ENCODE assay signal across 33 cellular contexts in genomic region chr6:113959235-113959634, GRCh38.
"Had no signal": no experiment of that assay in that cellular context is flagged by ENCODE, and none has a peak within 500 bp of the region (broad histone marks: within the 10 kb centered on the region; RNA-seq: fewer than 3 reads in every experiment).

No MANE protein-coding gene starts in this region.

- H3K4me3 ChIP-seq: MG63, PC-9 had no signal

- H3K9me3 Mint-ChIP-seq: activated CD4-positive, alpha-beta T cell treated with anti-CD3 and anti-CD28 coated beads, Interleukin-2, amount 10 ng/mL, durations not matched to agents 24 days and 14 days; activated CD8-positive, alpha-beta T cell treated with anti-CD3 and anti-CD28 coated beads for 36 hours; activated naive CD8-positive, alpha-beta T cell treated with anti-CD3 and anti-CD28 coated beads, Interleukin-2, amount 50 U/mL, for 24 hours; activated T-cell treated with anti-CD3 and anti-CD28 coated beads, Interleukin-2, amount 50 U/mL, for 72 hours; activated T-helper 2 cell treated with anti-CD3 and anti-CD28 coated beads, Interferon-gamma antibody, Interleukin-2, Interleukin-4, amounts not matched to agents 10 μg/mL and 5 μg/mL and 100 μg/mL, durations not matched to agents 14 hours and 24 hours and 36 hours; T-cell had no signal

- H3K4me2 ChIP-seq: PC-9 had no signal

- H3K27me3 Mint-ChIP-seq: activated CD4-positive, alpha-beta T cell treated with anti-CD3 and anti-CD28 coated beads, Interleukin-2, amount 10 ng/mL, durations not matched to agents 24 days and 14 days; activated CD8-positive, alpha-beta T cell treated with anti-CD3 and anti-CD28 coated beads for 36 hours; activated naive CD8-positive, alpha-beta T cell; activated naive CD8-positive, alpha-beta T cell treated with anti-CD3 and anti-CD28 coated beads, Interleukin-2, amount 50 U/mL, for 24 hours; brain; T-cell had no signal

- DNase-seq: activated CD4-positive, alpha-beta T cell treated with anti-CD3 and anti-CD28 coated beads for 1 hour; activated CD4-positive, alpha-beta T cell treated with anti-CD3 and anti-CD28 coated beads, Interleukin-2, amount 10 ng/mL, durations not matched to agents 24 days and 14 days; activated CD4-positive, alpha-beta T cell treated with anti-CD3 and anti-CD28 coated beads, Interleukin-2, amount 50 U/mL, for 4 hours; activated CD4-positive, CD25-positive, alpha-beta regulatory T cell; activated CD8-positive, alpha-beta T cell treated with anti-CD3 and anti-CD28 coated beads for 36 hours; activated gamma-delta T cell; activated naive CD4-positive, alpha-beta T cell treated with Interleukin-2 at 50 U/mL for 16 hours; activated naive CD8-positive, alpha-beta T cell treated with anti-CD3 and anti-CD28 coated beads, Interleukin-2, amount 50 U/mL, for 24 hours; activated T-cell treated with anti-CD3 and anti-CD28 coated beads, Interleukin-2, amount 50 U/mL, for 1 hour; activated T-cell treated with anti-CD3 and anti-CD28 coated beads, Interleukin-2, amount 50 U/mL, for 72 hours; anterior cingulate cortex; central memory CD4-positive, alpha-beta T cell; Karpas-422; MG63; NCI-H1048; NCI-H1436 treated with DMSO at 0.1 percent for 48 hours; NCI-H1694 treated with DMSO at 0.1 percent for 48 hours; NCI-H2029; NCI-H345; NCI-H524 treated with DMSO at 0.1 percent for 48 hours; NK-92 treated with Interleukin-12 subunit alpha and Interleukin-12 subunit beta, amount 100 ng/mL, for 24 hours; PC-9; SIG-M5; T-cell; T-helper 2 cell; T-helper 9 cell had no signal

- H3K27me3 ChIP-seq: MG63 had no signal

- H3K27ac ChIP-seq: PC-9, RWPE1, VCaP had no signal

- H3K4me3 Mint-ChIP-seq: activated CD4-positive, alpha-beta T cell treated with anti-CD3 and anti-CD28 coated beads, Interleukin-2, amount 10 ng/mL, durations not matched to agents 24 days and 14 days; activated CD8-positive, alpha-beta T cell treated with anti-CD3 and anti-CD28 coated beads for 36 hours; activated naive CD8-positive, alpha-beta T cell; activated naive CD8-positive, alpha-beta T cell treated with anti-CD3 and anti-CD28 coated beads, Interleukin-2, amount 50 U/mL, for 24 hours; activated T-cell treated with anti-CD3 and anti-CD28 coated beads, Interleukin-2, amount 50 U/mL, for 72 hours; brain; T-cell had no signal

- H3K27ac Mint-ChIP-seq: activated CD4-positive, alpha-beta T cell treated with anti-CD3 and anti-CD28 coated beads, Interleukin-2, amount 10 ng/mL, durations not matched to agents 24 days and 14 days; activated CD8-positive, alpha-beta T cell treated with anti-CD3 and anti-CD28 coated beads for 36 hours; activated naive CD8-positive, alpha-beta T cell; activated naive CD8-positive, alpha-beta T cell treated with anti-CD3 and anti-CD28 coated beads, Interleukin-2, amount 50 U/mL, for 24 hours; activated T-helper 2 cell treated with anti-CD3 and anti-CD28 coated beads, Interferon-gamma antibody, Interleukin-2, Interleukin-4, amounts not matched to agents 10 μg/mL and 5 μg/mL and 100 μg/mL, durations not matched to agents 14 hours and 24 hours and 36 hours; T-cell had no signal

- ATAC-seq: activated CD8-positive, alpha-beta T cell treated with anti-CD3 and anti-CD28 coated beads for 36 hours; activated naive CD8-positive, alpha-beta T cell treated with anti-CD3 and anti-CD28 coated beads, Interleukin-2, amount 50 U/mL, for 24 hours; activated T-cell treated with anti-CD3 and anti-CD28 coated beads, Interleukin-2, amount 50 U/mL, for 72 hours; Right ventricle myocardium inferior; SK-N-SH treated with all-trans-retinoic acid at 6 μM for 48 hours; T-cell had no signal

- H2AFZ ChIP-seq: PC-9 had no signal
